In the genomic region with DNA sequence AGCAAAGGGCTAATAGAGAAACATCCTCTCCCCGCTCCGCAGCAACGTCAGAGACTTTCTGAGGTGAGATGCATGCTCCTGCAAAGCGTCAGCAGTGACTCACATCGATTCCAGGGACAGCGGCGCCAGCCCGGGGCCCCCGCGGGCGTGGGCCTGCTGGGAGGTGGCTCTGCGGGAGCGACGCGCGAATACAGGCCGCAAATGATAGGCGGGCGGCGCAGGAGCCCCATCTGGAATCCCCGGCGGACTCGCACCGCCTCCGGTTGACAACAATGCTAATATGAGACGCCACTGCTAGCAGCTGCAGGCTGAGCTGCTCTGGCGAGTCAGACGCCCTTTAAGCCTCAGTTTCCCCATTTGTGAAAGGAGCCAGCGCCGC, we compare ENCODE assay signal across 8 cellular contexts. TPM values are rescaled to one million over a fixed set of nuclear protein-coding genes. Genes with fewer than 3 reads are reported as not detected.
DNase-seq lines count a peak whose midpoint lies in the region; ATAC-seq and TF ChIP-seq lines count a peak whose summit lies in the region.

No MANE protein-coding gene starts in this region.

- no peak overlapping the region for H2AK5ac ChIP-seq in mesendoderm (ENCODE audit: low read length)

- H3K4me1 ChIP-seq in DOHH2 (ENCODE audit: control insufficient read depth, low read length) (peaks cover 19% of the 10 kb centered on the region), mesendoderm (ENCODE audit: control insufficient read depth, low read depth, low read length) (peaks cover 4% of the 10 kb centered on the region)

- H3K4me3 Mint-ChIP-seq in activated CD8-positive, alpha-beta T cell treated with anti-CD3 and anti-CD28 coated beads, Interleukin-2, amount 10 ng/mL, durations not matched to agents 7 days and 5 days = peak overlapping the region; percentile 97

- H3K27ac Mint-ChIP-seq in activated CD8-positive, alpha-beta T cell treated with anti-CD3 and anti-CD28 coated beads, Interleukin-2, amount 10 ng/mL, durations not matched to agents 7 days and 5 days = peak overlapping the region; percentile 98

- peak overlapping the region; percentile 82 for H3K4ac ChIP-seq in mesendoderm (ENCODE audit: low read depth, low read length)

- peak overlapping the region; percentile 95 for H3K56ac ChIP-seq in mesendoderm (ENCODE audit: low read length)

- H3K79me1 ChIP-seq in mesendoderm (ENCODE audit: low read length) = peaks cover 14% of the 10 kb centered on the region

- peaks cover 6% of the 10 kb centered on the region; the same call in 1 of the 2 replicates for H4K20me1 ChIP-seq in DOHH2 (ENCODE audit: control insufficient read depth, insufficient read depth, low read depth, low read length)

- no peaks in the 10 kb centered on the region for H3K27me3 ChIP-seq in DOHH2 (ENCODE audit: control insufficient read depth, low read length)
- H3K27me3 ChIP-seq in mesendoderm (ENCODE audit: insufficient read depth, low read length, poor library complexity) = no peaks in the 10 kb centered on the region

- TF ChIP-seq CTCF in DOHH2 (IDR thresholded peaks at IDR 0.05; ENCODE audit: low read depth, low read length, poor library complexity, severe bottlenecking) = peak; percentile 42

- H3K27ac ChIP-seq in DOHH2 (ENCODE audit: low read depth, low read length) (peak overlapping the region; percentile 49), mesendoderm (ENCODE audit: low read depth, low read length) (peak overlapping the region; percentile 87)

- CTCF ChIA-PET in activated CD8-positive, alpha-beta T cell treated with anti-CD3 and anti-CD28 coated beads, Interleukin-2, amount 10 ng/mL, durations not matched to agents 7 days and 5 days (lab: Charles Lee) = interaction anchor here (1.5 to 2.5 kb wide), 2 partner anchors 16 to 48 kb away, joined by 5 to 15 read pairs; partner anchors contain the start of gene ZC3H7B

- POLR2A ChIA-PET in activated CD8-positive, alpha-beta T cell treated with anti-CD3 and anti-CD28 coated beads, Interleukin-2, amount 10 ng/mL, durations not matched to agents 7 days and 5 days (lab: Charles Lee) = interaction anchor here (0.9 to 2.1 kb wide), 12 partner anchors 15 to 334 kb away, joined by 3 to 45 read pairs (median 6); partner anchors contain the start of genes ACO2, EP300, PHF5A and RBX1

- peak; percentile 63 for DNase-seq in NCI-H2171 (lab: John Stamatoyannopoulos, UW)
- DNase-seq in activated CD8-positive, alpha-beta T cell treated with anti-CD3 and anti-CD28 coated beads, Interleukin-2, amount 10 ng/mL, durations not matched to agents 7 days and 5 days = peak; percentile 85
- peak; percentile 69 for DNase-seq in effector CD8-positive, alpha-beta T cell (lab: John Stamatoyannopoulos, UW)
- peak; percentile 91 for DNase-seq in mesendoderm
- DNase-seq in stimulated activated CD8-positive, alpha-beta memory T cell treated with anti-CD3 and anti-CD28 coated beads, Interleukin-12 subunit alpha, Interleukin-12 subunit beta, amount 100 ng/mL, for 4 hours (ENCODE audit: low read depth) = peak; percentile 74
- DNase-seq in NCI-H2196 (lab: John Stamatoyannopoulos, UW; ENCODE audit: unreplicated experiment) = no peak

- no peak overlapping the region for H4K8ac ChIP-seq in mesendoderm (ENCODE audit: low read depth, low read length)

- H3K4me2 ChIP-seq in DOHH2 (ENCODE audit: low read length) = peak overlapping the region; percentile 82
- peak overlapping the region; percentile 83 for H3K4me2 ChIP-seq in mesendoderm (ENCODE audit: low read length)

- peak overlapping the region; percentile 11 for H3K23ac ChIP-seq in mesendoderm (ENCODE audit: low read length)

- H3K36me3 Mint-ChIP-seq in activated CD8-positive, alpha-beta T cell treated with anti-CD3 and anti-CD28 coated beads, Interleukin-2, amount 10 ng/mL, durations not matched to agents 7 days and 5 days (ENCODE audit: low read depth) = peaks cover 28% of the 10 kb centered on the region

- peak overlapping the region; percentile 79 for H3K4me3 ChIP-seq in DOHH2 (ENCODE audit: low read length)
- H3K4me3 ChIP-seq in mesendoderm (ENCODE audit: low read length) = peak overlapping the region; percentile 84

- no peak overlapping the region for H4K5ac ChIP-seq in mesendoderm (ENCODE audit: low read length)

- ATAC-seq in HG02588 (IDR thresholded peaks at IDR 0.05; ENCODE audit: unreplicated experiment) = peak; percentile 12
- peak; percentile 41 for ATAC-seq in activated CD8-positive, alpha-beta T cell treated with anti-CD3 and anti-CD28 coated beads, Interleukin-2, amount 10 ng/mL, durations not matched to agents 7 days and 5 days

- peak overlapping the region; percentile 91 for H3K9ac ChIP-seq in mesendoderm (ENCODE audit: low read length)

- H3K9me3 ChIP-seq in DOHH2 (ENCODE audit: control insufficient read depth, insufficient read depth, low read length) = no peaks in the 10 kb centered on the region

- H3K18ac ChIP-seq in mesendoderm (ENCODE audit: low read length) = peak overlapping the region; percentile 85

- H3K27me3 Mint-ChIP-seq in activated CD8-positive, alpha-beta T cell treated with anti-CD3 and anti-CD28 coated beads, Interleukin-2, amount 10 ng/mL, durations not matched to agents 7 days and 5 days (ENCODE audit: low read depth) = no peaks in the 10 kb centered on the region

- WGBS in mesendoderm (ENCODE audit: extremely low coverage, insufficient coverage, low lambda C conversion rate) = no CpG with 5 or more reads among the region's 30 CpGs

- H3K79me2 ChIP-seq in DOHH2 (ENCODE audit: control insufficient read depth, low read length) = peaks cover 56% of the 10 kb centered on the region
- peaks cover 28% of the 10 kb centered on the region for H3K79me2 ChIP-seq in mesendoderm (ENCODE audit: control insufficient read depth, insufficient read depth, low read length)

- no peaks in the 10 kb centered on the region for H3K9me3 Mint-ChIP-seq in activated CD8-positive, alpha-beta T cell treated with anti-CD3 and anti-CD28 coated beads, Interleukin-2, amount 10 ng/mL, durations not matched to agents 7 days and 5 days (ENCODE audit: insufficient read depth)

- no peak overlapping the region for H2BK120ac ChIP-seq in mesendoderm (ENCODE audit: low read depth, low read length)

- no peaks in the 10 kb centered on the region for H3K9me2 ChIP-seq in DOHH2 (replicated peaks; ENCODE audit: control insufficient read depth, low read length)

- H3K36me3 ChIP-seq in DOHH2 (ENCODE audit: control insufficient read depth, low read length) (peaks cover 45% of the 10 kb centered on the region), mesendoderm (ENCODE audit: control insufficient read depth, insufficient read depth, low read length) (peaks cover 7% of the 10 kb centered on the region)

- H3F3A ChIP-seq in DOHH2 (ENCODE audit: control insufficient read depth, insufficient read depth) = 0 out of 2 replicates have a peak, but pooled peaks cover 2% of the 10 kb centered on the region

- H2BK15ac ChIP-seq in mesendoderm (replicated peaks; ENCODE audit: low read depth) = no peak overlapping the region

- H2BK5ac ChIP-seq in mesendoderm (ENCODE audit: low read length) = peak overlapping the region; percentile 39

- peaks cover 42% of the 10 kb centered on the region for H3K4me1 Mint-ChIP-seq in activated CD8-positive, alpha-beta T cell treated with anti-CD3 and anti-CD28 coated beads, Interleukin-2, amount 10 ng/mL, durations not matched to agents 7 days and 5 days (ENCODE audit: low read depth)

RNA-seq across cellular contexts. Expression of gene RANGAP1, which starts 0.6 kb away (rescaled TPM):
- 100 to 1,000 TPM; 123 to 125 TPM for total RNA-seq in activated CD8-positive, alpha-beta T cell treated with anti-CD3 and anti-CD28 coated beads, Interleukin-2, amount 10 ng/mL, durations not matched to agents 7 days and 5 days
- 79.4 TPM for polyA plus RNA-seq in mesendoderm (2013, experiment 1 of 2)
- polyA plus RNA-seq in mesendoderm (2013, experiment 2 of 2) = 79.5 TPM

RNA-seq across cellular contexts. Expression of gene ZC3H7B, which starts 15.9 kb away (rescaled TPM):
- 10 to 100 TPM; 48.4 to 50.8 TPM for total RNA-seq in activated CD8-positive, alpha-beta T cell treated with anti-CD3 and anti-CD28 coated beads, Interleukin-2, amount 10 ng/mL, durations not matched to agents 7 days and 5 days
- 38.1 TPM for polyA plus RNA-seq in mesendoderm (2013, experiment 1 of 2)
- polyA plus RNA-seq in mesendoderm (2013, experiment 2 of 2) = 38.8 TPM

RNA-seq across cellular contexts. Expression of gene CHADL, which starts 44.7 kb away (rescaled TPM):
- 1 to 10 TPM in 1 of 2 experiments, under 1 TPM in 1; 0.37 to 1.0 TPM for total RNA-seq in activated CD8-positive, alpha-beta T cell treated with anti-CD3 and anti-CD28 coated beads, Interleukin-2, amount 10 ng/mL, durations not matched to agents 7 days and 5 days
- 0.15 TPM for polyA plus RNA-seq in mesendoderm (2013, experiment 1 of 2)
- polyA plus RNA-seq in mesendoderm (2013, experiment 2 of 2) = 0.13 TPM
